In the genomic region with DNA sequence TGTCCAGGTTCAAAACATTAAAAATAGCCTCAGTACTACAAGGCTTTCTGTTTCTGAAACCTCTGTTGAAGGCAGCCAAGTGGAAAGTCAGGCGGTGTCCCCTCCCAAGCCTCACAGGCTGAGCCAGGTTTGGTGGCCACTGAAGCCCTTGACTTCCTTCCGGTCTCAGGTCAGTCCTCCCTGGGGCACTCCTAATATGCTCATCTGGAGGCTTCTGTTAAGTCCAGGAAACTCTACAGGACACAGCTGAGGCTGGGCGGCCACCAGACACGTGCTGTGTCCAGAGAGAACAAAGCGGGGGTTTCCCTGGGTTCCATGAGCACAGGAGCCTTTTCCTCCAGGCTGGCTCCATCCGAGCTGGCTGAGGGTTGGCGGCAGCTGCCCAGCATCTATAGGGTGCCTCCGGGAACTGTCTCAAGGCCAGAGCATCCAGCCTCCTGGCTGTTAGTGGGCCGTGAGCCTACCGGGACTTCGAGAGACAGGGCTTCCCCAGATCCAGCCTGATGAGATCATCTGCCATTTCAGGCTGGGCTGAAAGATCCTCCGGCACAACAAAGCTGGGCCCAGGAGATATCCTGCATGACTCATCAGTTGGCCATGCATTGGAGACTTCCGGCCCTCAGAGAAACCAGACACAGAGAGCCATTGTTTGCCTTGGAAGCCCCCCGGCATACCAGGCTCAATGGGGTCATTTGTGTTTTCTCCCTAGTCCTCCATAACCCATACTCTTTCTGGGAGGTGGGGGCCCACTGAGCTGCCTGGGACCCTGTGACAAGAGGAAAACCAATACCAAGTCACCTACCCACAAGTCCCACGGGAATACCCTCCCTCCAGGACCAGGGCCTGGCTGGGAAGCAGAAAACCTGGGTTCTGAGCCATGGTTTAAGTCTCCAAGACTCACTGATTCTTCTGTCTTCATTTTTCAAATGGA, we compare ENCODE assay signal across 1 cellular context.
TF ChIP-seq lines count a peak whose summit lies in the region.

No MANE protein-coding gene starts in this region.

TF ChIP-seq in GM12878, 131 proteins besides CTCF, POLR2A, EP300 and RAD21 (continued from another document and continues in another):
- TF ChIP-seq, protein P1, sequence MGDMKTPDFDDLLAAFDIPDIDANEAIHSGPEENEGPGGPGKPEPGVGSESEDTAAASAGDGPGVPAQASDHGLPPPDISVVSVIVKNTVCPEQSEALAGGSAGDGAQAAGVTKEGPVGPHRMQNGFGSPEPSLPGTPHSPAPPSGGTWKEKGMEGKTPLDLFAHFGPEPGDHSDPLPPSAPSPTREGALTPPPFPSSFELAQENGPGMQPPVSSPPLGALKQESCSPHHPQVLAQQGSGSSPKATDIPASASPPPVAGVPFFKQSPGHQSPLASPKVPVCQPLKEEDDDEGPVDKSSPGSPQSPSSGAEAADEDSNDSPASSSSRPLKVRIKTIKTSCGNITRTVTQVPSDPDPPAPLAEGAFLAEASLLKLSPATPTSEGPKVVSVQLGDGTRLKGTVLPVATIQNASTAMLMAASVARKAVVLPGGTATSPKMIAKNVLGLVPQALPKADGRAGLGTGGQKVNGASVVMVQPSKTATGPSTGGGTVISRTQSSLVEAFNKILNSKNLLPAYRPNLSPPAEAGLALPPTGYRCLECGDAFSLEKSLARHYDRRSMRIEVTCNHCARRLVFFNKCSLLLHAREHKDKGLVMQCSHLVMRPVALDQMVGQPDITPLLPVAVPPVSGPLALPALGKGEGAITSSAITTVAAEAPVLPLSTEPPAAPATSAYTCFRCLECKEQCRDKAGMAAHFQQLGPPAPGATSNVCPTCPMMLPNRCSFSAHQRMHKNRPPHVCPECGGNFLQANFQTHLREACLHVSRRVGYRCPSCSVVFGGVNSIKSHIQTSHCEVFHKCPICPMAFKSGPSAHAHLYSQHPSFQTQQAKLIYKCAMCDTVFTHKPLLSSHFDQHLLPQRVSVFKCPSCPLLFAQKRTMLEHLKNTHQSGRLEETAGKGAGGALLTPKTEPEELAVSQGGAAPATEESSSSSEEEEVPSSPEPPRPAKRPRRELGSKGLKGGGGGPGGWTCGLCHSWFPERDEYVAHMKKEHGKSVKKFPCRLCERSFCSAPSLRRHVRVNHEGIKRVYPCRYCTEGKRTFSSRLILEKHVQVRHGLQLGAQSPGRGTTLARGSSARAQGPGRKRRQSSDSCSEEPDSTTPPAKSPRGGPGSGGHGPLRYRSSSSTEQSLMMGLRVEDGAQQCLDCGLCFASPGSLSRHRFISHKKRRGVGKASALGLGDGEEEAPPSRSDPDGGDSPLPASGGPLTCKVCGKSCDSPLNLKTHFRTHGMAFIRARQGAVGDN (IDR thresholded peaks at IDR 0.05) = peak; percentile 73
- TF ChIP-seq CREM (IDR thresholded peaks at IDR 0.05; ENCODE audit: low read depth) = peak; percentile 26; the same call in 1 of the 2 replicates
- TF ChIP-seq TARDBP (IDR thresholded peaks at IDR 0.05; ENCODE audit: borderline replicate concordance) = no peak
- TF ChIP-seq, protein P2, sequence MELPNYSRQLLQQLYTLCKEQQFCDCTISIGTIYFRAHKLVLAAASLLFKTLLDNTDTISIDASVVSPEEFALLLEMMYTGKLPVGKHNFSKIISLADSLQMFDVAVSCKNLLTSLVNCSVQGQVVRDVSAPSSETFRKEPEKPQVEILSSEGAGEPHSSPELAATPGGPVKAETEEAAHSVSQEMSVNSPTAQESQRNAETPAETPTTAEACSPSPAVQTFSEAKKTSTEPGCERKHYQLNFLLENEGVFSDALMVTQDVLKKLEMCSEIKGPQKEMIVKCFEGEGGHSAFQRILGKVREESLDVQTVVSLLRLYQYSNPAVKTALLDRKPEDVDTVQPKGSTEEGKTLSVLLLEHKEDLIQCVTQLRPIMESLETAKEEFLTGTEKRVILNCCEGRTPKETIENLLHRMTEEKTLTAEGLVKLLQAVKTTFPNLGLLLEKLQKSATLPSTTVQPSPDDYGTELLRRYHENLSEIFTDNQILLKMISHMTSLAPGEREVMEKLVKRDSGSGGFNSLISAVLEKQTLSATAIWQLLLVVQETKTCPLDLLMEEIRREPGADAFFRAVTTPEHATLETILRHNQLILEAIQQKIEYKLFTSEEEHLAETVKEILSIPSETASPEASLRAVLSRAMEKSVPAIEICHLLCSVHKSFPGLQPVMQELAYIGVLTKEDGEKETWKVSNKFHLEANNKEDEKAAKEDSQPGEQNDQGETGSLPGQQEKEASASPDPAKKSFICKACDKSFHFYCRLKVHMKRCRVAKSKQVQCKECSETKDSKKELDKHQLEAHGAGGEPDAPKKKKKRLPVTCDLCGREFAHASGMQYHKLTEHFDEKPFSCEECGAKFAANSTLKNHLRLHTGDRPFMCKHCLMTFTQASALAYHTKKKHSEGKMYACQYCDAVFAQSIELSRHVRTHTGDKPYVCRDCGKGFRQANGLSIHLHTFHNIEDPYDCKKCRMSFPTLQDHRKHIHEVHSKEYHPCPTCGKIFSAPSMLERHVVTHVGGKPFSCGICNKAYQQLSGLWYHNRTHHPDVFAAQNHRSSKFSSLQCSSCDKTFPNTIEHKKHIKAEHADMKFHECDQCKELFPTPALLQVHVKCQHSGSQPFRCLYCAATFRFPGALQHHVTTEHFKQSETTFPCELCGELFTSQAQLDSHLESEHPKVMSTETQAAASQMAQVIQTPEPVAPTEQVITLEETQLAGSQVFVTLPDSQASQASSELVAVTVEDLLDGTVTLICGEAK (IDR thresholded peaks at IDR 0.05; ENCODE audit: borderline replicate concordance) = peak; percentile 61; the same call in 1 of the 2 replicates
- no peak for TF ChIP-seq ZBTB11 (CRISPR knock-in tag; IDR thresholded peaks at IDR 0.05)
- TF ChIP-seq ATF7 (IDR thresholded peaks at IDR 0.05; ENCODE audit: low read depth) = peak; percentile 69
- TF ChIP-seq ZNF274 (IDR thresholded peaks at IDR 0.05; ENCODE audit: insufficient read depth, insufficient read length) = no peak
- TF ChIP-seq RELA (IDR thresholded peaks at IDR 0.05; ENCODE audit: borderline replicate concordance, partially characterized antibody) = peak; percentile 28
- peak; percentile 65 to 74; a peak in 3 of 4 replicates for TF ChIP-seq IKZF2 (IDR thresholded peaks at IDR 0.05)
- peak; percentile 74; the same call in 1 of the 2 replicates for TF ChIP-seq ASH2L (IDR thresholded peaks at IDR 0.05; ENCODE audit: borderline replicate concordance, low read depth)
- TF ChIP-seq MTA2 (IDR thresholded peaks at IDR 0.05; ENCODE audit: low read depth) = peak; percentile 33; the same call in 1 of the 2 replicates
- peak; percentile 81 for TF ChIP-seq IKZF1 (conservative IDR thresholded peaks at IDR 0.05)
- TF ChIP-seq CREB1 (IDR thresholded peaks at IDR 0.05; ENCODE audit: low read depth) = no peak
- TF ChIP-seq RFX5 (IDR thresholded peaks at IDR 0.05; ENCODE audit: low read depth, low read length) = no peak
- TF ChIP-seq HDAC2 (IDR thresholded peaks at IDR 0.05) = no peak
- peak; percentile 36; the same call in 1 of the 2 replicates for TF ChIP-seq ZBED1 (IDR thresholded peaks at IDR 0.05; ENCODE audit: borderline replicate concordance)
- peak in 1 of 2 experiments; percentile 55; a peak in 1 of 4 replicates for TF ChIP-seq ETV6 (conservative IDR thresholded peaks at IDR 0.05 in 1 of 2, IDR thresholded peaks at IDR 0.05 in 1 of 2; ENCODE audit: borderline replicate concordance in 1 of 2, low read depth in 1 of 2)
- no peak for TF ChIP-seq CUX1 (IDR thresholded peaks at IDR 0.05; ENCODE audit: insufficient replicate concordance, low read depth, low read length)
- TF ChIP-seq NBN (IDR thresholded peaks at IDR 0.05) = no peak
- TF ChIP-seq CHD4 (IDR thresholded peaks at IDR 0.05) = no peak
- no peak for TF ChIP-seq SUPT20H (IDR thresholded peaks at IDR 0.05; ENCODE audit: borderline replicate concordance, control insufficient read depth, low read depth, low read length)
- peak; percentile 33; the same call in 1 of the 2 replicates for TF ChIP-seq RELB (IDR thresholded peaks at IDR 0.05; ENCODE audit: low read depth)
- TF ChIP-seq, protein P3, sequence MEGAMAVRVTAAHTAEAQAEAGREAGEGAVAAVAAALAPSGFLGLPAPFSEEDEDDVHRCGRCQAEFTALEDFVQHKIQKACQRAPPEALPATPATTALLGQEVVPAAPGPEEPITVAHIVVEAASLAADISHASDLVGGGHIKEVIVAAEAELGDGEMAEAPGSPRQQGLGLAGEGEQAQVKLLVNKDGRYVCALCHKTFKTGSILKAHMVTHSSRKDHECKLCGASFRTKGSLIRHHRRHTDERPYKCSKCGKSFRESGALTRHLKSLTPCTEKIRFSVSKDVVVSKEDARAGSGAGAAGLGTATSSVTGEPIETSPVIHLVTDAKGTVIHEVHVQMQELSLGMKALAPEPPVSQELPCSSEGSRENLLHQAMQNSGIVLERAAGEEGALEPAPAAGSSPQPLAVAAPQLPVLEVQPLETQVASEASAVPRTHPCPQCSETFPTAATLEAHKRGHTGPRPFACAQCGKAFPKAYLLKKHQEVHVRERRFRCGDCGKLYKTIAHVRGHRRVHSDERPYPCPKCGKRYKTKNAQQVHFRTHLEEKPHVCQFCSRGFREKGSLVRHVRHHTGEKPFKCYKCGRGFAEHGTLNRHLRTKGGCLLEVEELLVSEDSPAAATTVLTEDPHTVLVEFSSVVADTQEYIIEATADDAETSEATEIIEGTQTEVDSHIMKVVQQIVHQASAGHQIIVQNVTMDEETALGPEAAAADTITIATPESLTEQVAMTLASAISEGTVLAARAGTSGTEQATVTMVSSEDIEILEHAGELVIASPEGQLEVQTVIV (IDR thresholded peaks at IDR 0.05; ENCODE audit: borderline replicate concordance, partially characterized antibody) = no peak
